Comparison of ENCODE assay signal across 12 cellular contexts in genomic region chr1:219176168-219176567, GRCh38. TPM values are rescaled to one million over a fixed set of nuclear protein-coding genes. Genes with fewer than 3 reads are reported as not detected.
DNase-seq lines count a peak whose midpoint lies in the region; ATAC-seq and TF ChIP-seq lines count a peak whose summit lies in the region.
"Had no signal": no experiment of that assay in that cellular context is flagged by ENCODE, and none has a peak within 500 bp of the region (broad histone marks: within the 10 kb centered on the region; RNA-seq: fewer than 3 reads in every experiment).

No MANE protein-coding gene starts in this region.

- H3K27ac Mint-ChIP-seq in activated T-helper 2 cell treated with anti-CD3 and anti-CD28 coated beads, Interferon-gamma antibody, Interleukin-2, Interleukin-4, amounts not matched to agents 10 μg/mL and 5 μg/mL and 100 μg/mL, durations not matched to agents 14 hours and 24 hours and 36 hours: no peak overlapping the region

- intact Hi-C loops in mammary epithelial cell (cut with micrococcal nuclease): no loop called here
- intact Hi-C loops in breast epithelium (cut with DNase I; ENCODE audit: low total_unique reads): no loop called here
- intact Hi-C loops in activated T-helper 2 cell treated with anti-CD3 and anti-CD28 coated beads, Interferon-gamma antibody, Interleukin-2, Interleukin-4, amounts not matched to agents 10 μg/mL and 5 μg/mL and 100 μg/mL, durations not matched to agents 14 hours and 24 hours and 36 hours (cut with micrococcal nuclease): no loop called here

- 100% methylated on average over 4 of the region's 4 CpGs for WGBS in mammary epithelial cell (ENCODE audit: low coverage, missing lambda C conversion rate)
- 94% methylated on average over 4 of the region's 4 CpGs for WGBS in hepatocyte (ENCODE audit: low lambda C conversion rate, missing lambda C conversion rate)

- H3F3A ChIP-seq in OCI-LY1 (ENCODE audit: insufficient read depth, low read length): no peaks in the 10 kb centered on the region; the same call in 1 of the 2 replicates

- TF ChIP-seq CTCF in mammary epithelial cell (conservative IDR thresholded peaks at IDR 0.05 in 1 of 2, IDR thresholded peaks at IDR 0.05 in 1 of 2; ENCODE audit: extremely low read depth in 1 of 2, insufficient read depth in 1 of 2, low read depth in 1 of 2, low read length in 2 of 2) (no peak), breast epithelium (IDR thresholded peaks at IDR 0.05) (no peak), OCI-LY1 (IDR thresholded peaks at IDR 0.05; ENCODE audit: low read length) (no peak), hepatocyte (IDR thresholded peaks at IDR 0.05; ENCODE audit: poor library complexity) (no peak)

- no peaks in the 10 kb centered on the region for H3K27me3 Mint-ChIP-seq in activated T-helper 2 cell treated with anti-CD3 and anti-CD28 coated beads, Interferon-gamma antibody, Interleukin-2, Interleukin-4, amounts not matched to agents 10 μg/mL and 5 μg/mL and 100 μg/mL, durations not matched to agents 14 hours and 24 hours and 36 hours (ENCODE audit: low read depth)

- H3K4me3 Mint-ChIP-seq in activated T-helper 2 cell treated with anti-CD3 and anti-CD28 coated beads, Interferon-gamma antibody, Interleukin-2, Interleukin-4, amounts not matched to agents 10 μg/mL and 5 μg/mL and 100 μg/mL, durations not matched to agents 14 hours and 24 hours and 36 hours (ENCODE audit: low read depth): no peak overlapping the region

- peaks cover 6% of the 10 kb centered on the region for H3K9me3 Mint-ChIP-seq in activated T-helper 2 cell treated with anti-CD3 and anti-CD28 coated beads, Interferon-gamma antibody, Interleukin-2, Interleukin-4, amounts not matched to agents 10 μg/mL and 5 μg/mL and 100 μg/mL, durations not matched to agents 14 hours and 24 hours and 36 hours

- H3K27ac ChIP-seq in mammary epithelial cell (ENCODE audit: insufficient read depth, low read depth, low read length) (no peak overlapping the region), breast epithelium (peak overlapping the region in 1 of 2 donors; percentile 92), OCI-LY1 (ENCODE audit: low read depth, low read length, poor library complexity, severe bottlenecking) (peak overlapping the region; percentile 13), hepatocyte (no peak overlapping the region), subcutaneous abdominal adipose tissue (ENCODE audit: low read depth, low read length) (peak overlapping the region; percentile 96)

- H3K4me2 ChIP-seq in mammary epithelial cell (ENCODE audit: insufficient read depth, low read depth, low read length) (peak overlapping the region; percentile 95), OCI-LY1 (ENCODE audit: low read length) (peak overlapping the region; percentile 97), hepatocyte (peak overlapping the region; percentile 86)

- ATAC-seq in HG02970 (IDR thresholded peaks at IDR 0.05; ENCODE audit: low FRiP score, unreplicated experiment): no peak

- H3K9me2 ChIP-seq in OCI-LY1 (ENCODE audit: low read depth, low read length) (no peaks in the 10 kb centered on the region), hepatocyte (replicated peaks; ENCODE audit: insufficient read depth) (no peaks in the 10 kb centered on the region)

- H3K79me2 ChIP-seq in mammary epithelial cell (ENCODE audit: insufficient read depth, low read length): peaks cover 29% of the 10 kb centered on the region
- H3K79me2 ChIP-seq in OCI-LY1 (ENCODE audit: insufficient read depth, low read length): peaks cover 15% of the 10 kb centered on the region
- peaks cover 24% of the 10 kb centered on the region for H3K79me2 ChIP-seq in hepatocyte

- H3K4me3 ChIP-seq in mammary epithelial cell (replicated peaks in 1 of 3; ENCODE audit: insufficient read depth in 1 of 3, low read depth in 2 of 3, low read length in 3 of 3) (no peak overlapping the region), breast epithelium (no peak overlapping the region), OCI-LY1 (ENCODE audit: low read depth, low read length, poor library complexity, severe bottlenecking) (peak overlapping the region; percentile 85), hepatocyte (no peak overlapping the region), subcutaneous abdominal adipose tissue (ENCODE audit: low read depth in 1 of 5, low read length in 5 of 5) (no peak overlapping the region)

- TF ChIP-seq POLR2A in breast epithelium (IDR thresholded peaks at IDR 0.05): no peak

- dilution Hi-C loops in mammary epithelial cell (cut with HindIII; ENCODE audit: low sequenced_read_pairs): no loop called here

- peaks cover 39% of the 10 kb centered on the region for H3K4me1 Mint-ChIP-seq in activated T-helper 2 cell treated with anti-CD3 and anti-CD28 coated beads, Interferon-gamma antibody, Interleukin-2, Interleukin-4, amounts not matched to agents 10 μg/mL and 5 μg/mL and 100 μg/mL, durations not matched to agents 14 hours and 24 hours and 36 hours (ENCODE audit: low read depth)

- H3K4me1 ChIP-seq in mammary epithelial cell (ENCODE audit: insufficient read depth, low read length): peaks cover 30% of the 10 kb centered on the region
- peaks cover 0 to 9% of the 10 kb centered on the region in 2 donors for H3K4me1 ChIP-seq in breast epithelium
- peaks cover 44% of the 10 kb centered on the region for H3K4me1 ChIP-seq in OCI-LY1 (ENCODE audit: insufficient read depth, low read length, severe bottlenecking)
- H3K4me1 ChIP-seq in hepatocyte (ENCODE audit: insufficient read depth): peaks cover 20% of the 10 kb centered on the region
- peaks cover 0 to 64% (median 55%) of the 10 kb centered on the region in 5 donors for H3K4me1 ChIP-seq in subcutaneous abdominal adipose tissue (ENCODE audit: control insufficient read depth in 5 of 5, insufficient read depth in 5 of 5, low read length in 5 of 5)

- H3K9me3 ChIP-seq in mammary epithelial cell (replicated peaks; ENCODE audit: insufficient read depth, low read length) (no peaks in the 10 kb centered on the region), breast epithelium (no peaks in the 10 kb centered on the region), OCI-LY1 (ENCODE audit: low read length) (no peaks in the 10 kb centered on the region), hepatocyte (ENCODE audit: low read depth) (no peaks in the 10 kb centered on the region), subcutaneous abdominal adipose tissue (ENCODE audit: control insufficient read depth in 5 of 5, low read length in 5 of 5) (no peaks in the 10 kb centered on the region)
- H3K9me3 ChIP-seq: suprapubic skin had no signal

- CTCF ChIA-PET in mammary epithelial cell (lab: Charles Lee; ENCODE audit: low non-redundant PET): no interaction called here

- in situ Hi-C loops in mammary epithelial cell (cut with MboI; ENCODE audit: low sequenced_read_pairs in 2 of 2): no loop called here

- no peak for DNase-seq in mammary epithelial cell
- DNase-seq in breast epithelium (ENCODE audit: low spot score in 2 of 2): no peak
- no peak for DNase-seq in hepatocyte (ENCODE audit: low spot score)
- DNase-seq in activated T-helper 2 cell treated with anti-CD3 and anti-CD28 coated beads, Interferon-gamma antibody, Interleukin-2, Interleukin-4, amounts not matched to agents 10 μg/mL and 5 μg/mL and 100 μg/mL, durations not matched to agents 14 hours and 24 hours and 36 hours (ENCODE audit: low spot score): no peak
- DNase-seq in globus pallidus (ENCODE audit: low spot score): no peak
- DNase-seq: ACHN, activated T-cell treated with anti-CD3 and anti-CD28 coated beads for 4 hours, DMS 273 treated with DMSO at 0.1 percent for 48 hours had no signal

- H2AFZ ChIP-seq in mammary epithelial cell (ENCODE audit: low read depth, low read length) (no peak overlapping the region), OCI-LY1 (ENCODE audit: low read length) (no peak overlapping the region), hepatocyte (no peak overlapping the region)

- H3K36me3 Mint-ChIP-seq in activated T-helper 2 cell treated with anti-CD3 and anti-CD28 coated beads, Interferon-gamma antibody, Interleukin-2, Interleukin-4, amounts not matched to agents 10 μg/mL and 5 μg/mL and 100 μg/mL, durations not matched to agents 14 hours and 24 hours and 36 hours (ENCODE audit: low read depth): peaks cover 28% of the 10 kb centered on the region

- H3K27me3 ChIP-seq in mammary epithelial cell (ENCODE audit: insufficient read depth, low read length) (no peaks in the 10 kb centered on the region), breast epithelium (no peaks in the 10 kb centered on the region), OCI-LY1 (ENCODE audit: insufficient read depth, low read length) (no peaks in the 10 kb centered on the region), hepatocyte (no peaks in the 10 kb centered on the region), subcutaneous abdominal adipose tissue (ENCODE audit: control insufficient read depth in 5 of 5, insufficient read depth in 4 of 5, low read length in 5 of 5) (no peaks in the 10 kb centered on the region)
- H3K27me3 ChIP-seq: suprapubic skin had no signal

- H3K36me3 ChIP-seq in mammary epithelial cell (ENCODE audit: insufficient read depth, low read length): no peaks in the 10 kb centered on the region
- H3K36me3 ChIP-seq in breast epithelium: no peaks in the 10 kb centered on the region
- H3K36me3 ChIP-seq in OCI-LY1 (ENCODE audit: insufficient read depth, low read length): peaks cover 28% of the 10 kb centered on the region
- no peaks in the 10 kb centered on the region for H3K36me3 ChIP-seq in hepatocyte (replicated peaks; ENCODE audit: insufficient read depth, low read depth)
- H3K36me3 ChIP-seq in subcutaneous abdominal adipose tissue (ENCODE audit: control insufficient read depth in 5 of 5, insufficient read depth in 5 of 5, low read length in 5 of 5): peaks cover 0 to 4% (median 0%) of the 10 kb centered on the region in 5 donors

- H4K20me1 ChIP-seq in mammary epithelial cell (ENCODE audit: insufficient read depth, low read length) (no peaks in the 10 kb centered on the region), OCI-LY1 (ENCODE audit: insufficient read depth, low read length) (no peaks in the 10 kb centered on the region), hepatocyte (ENCODE audit: insufficient read depth, poor library complexity, severe bottlenecking) (no peaks in the 10 kb centered on the region)

- no TSS peak for BruUV-seq in mammary epithelial cell (replicated peaks; lab: Mats Ljungman, UMichigan)

- H3K9ac ChIP-seq in mammary epithelial cell (ENCODE audit: insufficient read depth, low read length) (no peak overlapping the region), OCI-LY1 (ENCODE audit: low read length) (no peak overlapping the region; the same call in 1 of the 2 replicates), subcutaneous abdominal adipose tissue (ENCODE audit: low read length in 5 of 5) (no peak overlapping the region)

RNA-seq across cellular contexts. Expression of gene LYPLAL1, which starts 2.5 kb away (rescaled TPM):
- total RNA-seq in mammary epithelial cell (10 to 100 TPM; 34.5 to 34.7 TPM), breast epithelium (10 to 100 TPM; 21.0 to 40.0 (median 29.9) TPM), hepatocyte (18.7 and 28.3 TPM in 2 replicates)
- polyA plus RNA-seq in mammary epithelial cell (9.1 TPM), hepatocyte (31.9 and 38.0 TPM in 2 replicates)
- polyA minus RNA-seq in mammary epithelial cell: 9.7 TPM
- 21.2 and 23.7 TPM in 2 replicates for total RNA-seq in activated T-helper 2 cell treated with anti-CD3 and anti-CD28 coated beads, Interferon-gamma antibody, Interleukin-2, Interleukin-4, amounts not matched to agents 10 μg/mL and 5 μg/mL and 100 μg/mL, durations not matched to agents 14 hours and 24 hours and 36 hours

Comparison
In these comparisons a context has a peak if more than half of its experiments do, and no peak if none do; other contexts are left out.
1. H3K27ac ChIP-seq: peak in OCI-LY1 (single experiment) and subcutaneous abdominal adipose tissue (single experiment); none in mammary epithelial cell (single experiment) and hepatocyte (single experiment).
2. Peak in every context shown above with its lines, with median percentiles within 50 percentile points of each other: H3K4me2 ChIP-seq.